14 cellular contexts compared by ENCODE assay signal in the genomic region with DNA sequence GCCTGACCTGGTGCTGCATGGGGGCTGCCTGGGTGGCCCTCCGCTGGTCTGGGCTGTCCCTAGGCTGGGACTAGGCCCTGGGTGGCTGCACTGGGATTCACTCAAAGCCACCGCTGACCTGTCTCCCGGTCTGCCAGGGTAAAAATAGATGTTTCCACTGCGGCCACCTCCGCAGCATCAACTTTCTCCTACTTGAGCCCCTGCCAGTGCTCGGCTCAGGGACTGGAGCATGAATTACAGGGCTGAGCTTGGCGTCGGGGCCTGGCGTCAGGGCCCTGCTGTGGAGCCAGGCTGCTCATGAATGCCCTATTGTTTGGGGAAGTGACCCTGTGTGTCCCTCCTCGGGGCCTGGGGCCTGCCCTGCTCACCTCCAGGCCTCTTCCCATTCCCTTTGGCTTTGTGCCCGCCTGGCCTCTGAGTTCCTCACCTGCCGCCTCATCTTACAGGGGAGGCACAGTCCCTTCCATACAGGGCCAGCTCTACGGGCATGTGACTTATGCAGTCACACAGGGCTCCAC.
DNase-seq lines count a peak whose midpoint lies in the region; ATAC-seq and TF ChIP-seq lines count a peak whose summit lies in the region.
"Had no signal": no experiment of that assay in that cellular context is flagged by ENCODE, and none has a peak within 500 bp of the region (broad histone marks: within the 10 kb centered on the region; RNA-seq: fewer than 3 reads in every experiment).

No MANE protein-coding gene starts in this region.

- H3K9me3 Mint-ChIP-seq in nephron progenitor cell: peaks cover 14% of the 10 kb centered on the region
- H3K9me3 Mint-ChIP-seq: activated CD4-positive, alpha-beta T cell treated with anti-CD3 and anti-CD28 coated beads, Interleukin-2, amount 10 ng/mL, durations not matched to agents 7 days and 5 days; activated naive CD8-positive, alpha-beta T cell treated with anti-CD3 and anti-CD28 coated beads, Interleukin-2, amount 50 U/mL, for 24 hours had no signal

- H3K27me3 Mint-ChIP-seq in nephron progenitor cell (ENCODE audit: low read depth, poor library complexity): peaks cover 34% of the 10 kb centered on the region
- H3K27me3 Mint-ChIP-seq: activated CD4-positive, alpha-beta T cell treated with anti-CD3 and anti-CD28 coated beads, Interleukin-2, amount 10 ng/mL, durations not matched to agents 7 days and 5 days; activated naive CD8-positive, alpha-beta T cell treated with anti-CD3 and anti-CD28 coated beads, Interleukin-2, amount 50 U/mL, for 24 hours had no signal

- H3K36me3 ChIP-seq in tibial nerve: no peaks in the 10 kb centered on the region
- H3K36me3 ChIP-seq: MG63, vagina had no signal

- H3K4me1 Mint-ChIP-seq in nephron progenitor cell: peaks cover 62% of the 10 kb centered on the region
- H3K4me1 Mint-ChIP-seq: activated CD4-positive, alpha-beta T cell treated with anti-CD3 and anti-CD28 coated beads, Interleukin-2, amount 10 ng/mL, durations not matched to agents 7 days and 5 days; activated naive CD8-positive, alpha-beta T cell treated with anti-CD3 and anti-CD28 coated beads, Interleukin-2, amount 50 U/mL, for 24 hours had no signal

- H3K36me3 Mint-ChIP-seq in nephron progenitor cell (ENCODE audit: low read depth): no peaks in the 10 kb centered on the region

- in situ Hi-C loops in GM13977 (cut with MboI; ENCODE audit: low pct_unique_long_range_greater_than_20kb, low sequenced_read_pairs, unreplicated experiment): no loop called here

- DNase-seq in globus pallidus (ENCODE audit: low spot score) (peak; percentile 91), nephron progenitor cell (no peak), tibial nerve (ENCODE audit: low spot score in 2 of 2) (peak; percentile 52 to 54), GM13977 (ENCODE audit: low spot score) (no peak), germinal center (ENCODE audit: low spot score) (no peak)
- DNase-seq: activated CD4-positive, alpha-beta T cell treated with anti-CD3 and anti-CD28 coated beads, Interleukin-2, amount 10 ng/mL, durations not matched to agents 7 days and 5 days; activated naive CD8-positive, alpha-beta T cell treated with anti-CD3 and anti-CD28 coated beads, Interleukin-2, amount 50 U/mL, for 24 hours; GOT3; MG63; NCI-H524 treated with DMSO at 0.1 percent for 48 hours had no signal

- peak in 1 of 2 donors; percentile 64 for TF ChIP-seq EP300 in tibial nerve (IDR thresholded peaks at IDR 0.05)

- no peak for ATAC-seq in HG03520 (IDR thresholded peaks at IDR 0.05; ENCODE audit: unreplicated experiment)
- ATAC-seq: activated naive CD8-positive, alpha-beta T cell treated with anti-CD3 and anti-CD28 coated beads, Interleukin-2, amount 50 U/mL, for 24 hours had no signal

- H3K27me3 ChIP-seq in tibial nerve: no peaks in the 10 kb centered on the region
- H3K27me3 ChIP-seq: MG63, vagina had no signal

- no peaks in the 10 kb centered on the region for H3K9me3 ChIP-seq in tibial nerve
- H3K9me3 ChIP-seq: MG63, vagina had no signal

- peak overlapping the region; percentile 64 for H3K27ac Mint-ChIP-seq in nephron progenitor cell
- H3K27ac Mint-ChIP-seq: activated CD4-positive, alpha-beta T cell treated with anti-CD3 and anti-CD28 coated beads, Interleukin-2, amount 10 ng/mL, durations not matched to agents 7 days and 5 days; activated naive CD8-positive, alpha-beta T cell treated with anti-CD3 and anti-CD28 coated beads, Interleukin-2, amount 50 U/mL, for 24 hours had no signal

- TF ChIP-seq CTCF in VCaP (conservative IDR thresholded peaks at IDR 0.05): no peak
- TF ChIP-seq CTCF in nephron progenitor cell (IDR thresholded peaks at IDR 0.05): no peak
- no peak for TF ChIP-seq CTCF in tibial nerve (IDR thresholded peaks at IDR 0.05)
- TF ChIP-seq CTCF in GM13977 (IDR thresholded peaks at IDR 0.05; ENCODE audit: extremely low read depth, insufficient read depth, missing control alignments): no peak

- 37 to 55% methylated on average over 7 to 13 of the region's 13 CpGs for WGBS in tibial nerve, 2 donors

- no peak for TF ChIP-seq POLR2A in tibial nerve (IDR thresholded peaks at IDR 0.05)

- H3K4me3 Mint-ChIP-seq in nephron progenitor cell: no peak overlapping the region
- H3K4me3 Mint-ChIP-seq: activated CD4-positive, alpha-beta T cell treated with anti-CD3 and anti-CD28 coated beads, Interleukin-2, amount 10 ng/mL, durations not matched to agents 7 days and 5 days; activated naive CD8-positive, alpha-beta T cell treated with anti-CD3 and anti-CD28 coated beads, Interleukin-2, amount 50 U/mL, for 24 hours had no signal

- no peak overlapping the region for H3K4me3 ChIP-seq in tibial nerve
- H3K4me3 ChIP-seq: MG63, SK-N-MC, vagina had no signal

- peaks cover 0 to 27% (median 3%) of the 10 kb centered on the region in 4 donors for H3K4me1 ChIP-seq in tibial nerve
- H3K4me1 ChIP-seq: vagina had no signal

- H3K27ac ChIP-seq in VCaP (peak overlapping the region; percentile 84), tibial nerve (peak overlapping the region in 2 of 4 donors; percentile 53 to 54)
- H3K27ac ChIP-seq: SK-N-MC, vagina had no signal

Comparison
In these comparisons a context has a peak if more than half of its experiments do, and no peak if none do; other contexts are left out.
1. DNase-seq: peak in globus pallidus (single experiment) and tibial nerve (2 of 2); none in nephron progenitor cell (single experiment), GM13977 (single experiment) and germinal center (single experiment).